In the genomic region with DNA sequence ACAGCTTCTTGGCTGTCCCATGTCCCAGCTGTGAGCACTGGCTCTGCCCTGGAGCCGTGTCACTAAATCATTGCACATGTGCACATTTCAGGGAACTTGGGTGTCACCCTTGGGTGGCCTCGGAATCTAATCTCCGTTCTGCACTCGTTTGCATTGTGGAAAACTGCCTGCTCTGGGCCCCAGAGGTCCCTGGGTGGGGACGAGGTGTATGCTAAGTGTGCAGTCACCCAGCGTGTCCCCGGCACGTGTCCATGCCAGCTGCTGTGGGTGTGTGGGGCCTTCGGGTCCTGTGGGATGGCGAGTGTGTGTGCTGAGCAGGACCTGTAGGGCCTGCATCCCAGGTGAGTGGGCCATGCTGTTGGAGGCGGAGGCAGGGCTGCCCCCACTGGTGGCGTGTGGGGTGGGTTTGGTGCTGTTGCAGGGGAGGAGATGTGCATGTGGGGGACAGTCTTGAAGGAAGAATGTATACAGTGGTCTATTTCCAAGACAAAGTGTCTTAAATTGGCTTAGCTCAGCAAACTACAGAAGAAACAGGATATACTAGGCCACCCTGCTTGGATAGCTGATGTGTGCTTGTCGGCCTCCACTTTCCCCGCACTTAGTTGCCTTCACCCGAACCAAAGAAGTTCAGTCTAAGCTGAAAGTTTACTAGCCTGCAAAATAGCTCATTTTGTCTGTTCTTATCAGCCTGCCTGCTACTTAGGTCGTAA, we compare ENCODE assay signal across 1 cellular context.
A peak's percentile ranks its signal among the peaks of the same experiment; 100 is the strongest.
TF ChIP-seq lines count a peak whose summit lies in the region.

No MANE protein-coding gene starts in this region.

TF ChIP-seq in K562, 482 proteins besides CTCF, POLR2A, EP300 and RAD21 (continues in another document):
- TF ChIP-seq ZNF696 (CRISPR knock-in tag; conservative IDR thresholded peaks at IDR 0.05): no peak
- no peak; the same call in 1 of the 2 replicates for TF ChIP-seq RUNX1 (IDR thresholded peaks at IDR 0.05; ENCODE audit: low read depth)
- no peak for TF ChIP-seq ARID2 (IDR thresholded peaks at IDR 0.05)
- TF ChIP-seq, protein P1, sequence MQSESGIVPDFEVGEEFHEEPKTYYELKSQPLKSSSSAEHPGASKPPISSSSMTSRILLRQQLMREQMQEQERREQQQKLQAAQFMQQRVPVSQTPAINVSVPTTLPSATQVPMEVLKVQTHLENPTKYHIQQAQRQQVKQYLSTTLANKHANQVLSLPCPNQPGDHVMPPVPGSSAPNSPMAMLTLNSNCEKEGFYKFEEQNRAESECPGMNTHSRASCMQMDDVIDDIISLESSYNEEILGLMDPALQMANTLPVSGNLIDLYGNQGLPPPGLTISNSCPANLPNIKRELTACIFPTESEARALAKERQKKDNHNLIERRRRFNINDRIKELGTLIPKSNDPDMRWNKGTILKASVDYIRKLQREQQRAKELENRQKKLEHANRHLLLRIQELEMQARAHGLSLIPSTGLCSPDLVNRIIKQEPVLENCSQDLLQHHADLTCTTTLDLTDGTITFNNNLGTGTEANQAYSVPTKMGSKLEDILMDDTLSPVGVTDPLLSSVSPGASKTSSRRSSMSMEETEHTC (IDR thresholded peaks at IDR 0.05): no peak
- TF ChIP-seq, protein P2, sequence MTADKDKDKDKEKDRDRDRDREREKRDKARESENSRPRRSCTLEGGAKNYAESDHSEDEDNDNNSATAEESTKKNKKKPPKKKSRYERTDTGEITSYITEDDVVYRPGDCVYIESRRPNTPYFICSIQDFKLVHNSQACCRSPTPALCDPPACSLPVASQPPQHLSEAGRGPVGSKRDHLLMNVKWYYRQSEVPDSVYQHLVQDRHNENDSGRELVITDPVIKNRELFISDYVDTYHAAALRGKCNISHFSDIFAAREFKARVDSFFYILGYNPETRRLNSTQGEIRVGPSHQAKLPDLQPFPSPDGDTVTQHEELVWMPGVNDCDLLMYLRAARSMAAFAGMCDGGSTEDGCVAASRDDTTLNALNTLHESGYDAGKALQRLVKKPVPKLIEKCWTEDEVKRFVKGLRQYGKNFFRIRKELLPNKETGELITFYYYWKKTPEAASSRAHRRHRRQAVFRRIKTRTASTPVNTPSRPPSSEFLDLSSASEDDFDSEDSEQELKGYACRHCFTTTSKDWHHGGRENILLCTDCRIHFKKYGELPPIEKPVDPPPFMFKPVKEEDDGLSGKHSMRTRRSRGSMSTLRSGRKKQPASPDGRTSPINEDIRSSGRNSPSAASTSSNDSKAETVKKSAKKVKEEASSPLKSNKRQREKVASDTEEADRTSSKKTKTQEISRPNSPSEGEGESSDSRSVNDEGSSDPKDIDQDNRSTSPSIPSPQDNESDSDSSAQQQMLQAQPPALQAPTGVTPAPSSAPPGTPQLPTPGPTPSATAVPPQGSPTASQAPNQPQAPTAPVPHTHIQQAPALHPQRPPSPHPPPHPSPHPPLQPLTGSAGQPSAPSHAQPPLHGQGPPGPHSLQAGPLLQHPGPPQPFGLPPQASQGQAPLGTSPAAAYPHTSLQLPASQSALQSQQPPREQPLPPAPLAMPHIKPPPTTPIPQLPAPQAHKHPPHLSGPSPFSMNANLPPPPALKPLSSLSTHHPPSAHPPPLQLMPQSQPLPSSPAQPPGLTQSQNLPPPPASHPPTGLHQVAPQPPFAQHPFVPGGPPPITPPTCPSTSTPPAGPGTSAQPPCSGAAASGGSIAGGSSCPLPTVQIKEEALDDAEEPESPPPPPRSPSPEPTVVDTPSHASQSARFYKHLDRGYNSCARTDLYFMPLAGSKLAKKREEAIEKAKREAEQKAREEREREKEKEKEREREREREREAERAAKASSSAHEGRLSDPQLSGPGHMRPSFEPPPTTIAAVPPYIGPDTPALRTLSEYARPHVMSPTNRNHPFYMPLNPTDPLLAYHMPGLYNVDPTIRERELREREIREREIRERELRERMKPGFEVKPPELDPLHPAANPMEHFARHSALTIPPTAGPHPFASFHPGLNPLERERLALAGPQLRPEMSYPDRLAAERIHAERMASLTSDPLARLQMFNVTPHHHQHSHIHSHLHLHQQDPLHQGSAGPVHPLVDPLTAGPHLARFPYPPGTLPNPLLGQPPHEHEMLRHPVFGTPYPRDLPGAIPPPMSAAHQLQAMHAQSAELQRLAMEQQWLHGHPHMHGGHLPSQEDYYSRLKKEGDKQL (CRISPR knock-in tag; IDR thresholded peaks at IDR 0.05; ENCODE audit: borderline replicate concordance): no peak
- TF ChIP-seq, protein P3, sequence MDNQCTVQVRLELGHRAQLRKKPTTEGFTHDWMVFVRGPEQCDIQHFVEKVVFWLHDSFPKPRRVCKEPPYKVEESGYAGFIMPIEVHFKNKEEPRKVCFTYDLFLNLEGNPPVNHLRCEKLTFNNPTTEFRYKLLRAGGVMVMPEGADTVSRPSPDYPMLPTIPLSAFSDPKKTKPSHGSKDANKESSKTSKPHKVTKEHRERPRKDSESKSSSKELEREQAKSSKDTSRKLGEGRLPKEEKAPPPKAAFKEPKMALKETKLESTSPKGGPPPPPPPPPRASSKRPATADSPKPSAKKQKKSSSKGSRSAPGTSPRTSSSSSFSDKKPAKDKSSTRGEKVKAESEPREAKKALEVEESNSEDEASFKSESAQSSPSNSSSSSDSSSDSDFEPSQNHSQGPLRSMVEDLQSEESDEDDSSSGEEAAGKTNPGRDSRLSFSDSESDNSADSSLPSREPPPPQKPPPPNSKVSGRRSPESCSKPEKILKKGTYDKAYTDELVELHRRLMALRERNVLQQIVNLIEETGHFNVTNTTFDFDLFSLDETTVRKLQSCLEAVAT (IDR thresholded peaks at IDR 0.05): no peak
- TF ChIP-seq NR2C2 (CRISPR knock-in tag; IDR thresholded peaks at IDR 0.05): no peak
- TF ChIP-seq NR2C2 (tag; IDR thresholded peaks at IDR 0.05): no peak
- TF ChIP-seq L3MBTL2 (IDR thresholded peaks at IDR 0.05): peak; percentile 31; the same call in 1 of the 2 replicates
- no peak for TF ChIP-seq SMC3 (conservative IDR thresholded peaks at IDR 0.05; ENCODE audit: insufficient read depth, low read depth, low read length)
- TF ChIP-seq, protein P4, sequence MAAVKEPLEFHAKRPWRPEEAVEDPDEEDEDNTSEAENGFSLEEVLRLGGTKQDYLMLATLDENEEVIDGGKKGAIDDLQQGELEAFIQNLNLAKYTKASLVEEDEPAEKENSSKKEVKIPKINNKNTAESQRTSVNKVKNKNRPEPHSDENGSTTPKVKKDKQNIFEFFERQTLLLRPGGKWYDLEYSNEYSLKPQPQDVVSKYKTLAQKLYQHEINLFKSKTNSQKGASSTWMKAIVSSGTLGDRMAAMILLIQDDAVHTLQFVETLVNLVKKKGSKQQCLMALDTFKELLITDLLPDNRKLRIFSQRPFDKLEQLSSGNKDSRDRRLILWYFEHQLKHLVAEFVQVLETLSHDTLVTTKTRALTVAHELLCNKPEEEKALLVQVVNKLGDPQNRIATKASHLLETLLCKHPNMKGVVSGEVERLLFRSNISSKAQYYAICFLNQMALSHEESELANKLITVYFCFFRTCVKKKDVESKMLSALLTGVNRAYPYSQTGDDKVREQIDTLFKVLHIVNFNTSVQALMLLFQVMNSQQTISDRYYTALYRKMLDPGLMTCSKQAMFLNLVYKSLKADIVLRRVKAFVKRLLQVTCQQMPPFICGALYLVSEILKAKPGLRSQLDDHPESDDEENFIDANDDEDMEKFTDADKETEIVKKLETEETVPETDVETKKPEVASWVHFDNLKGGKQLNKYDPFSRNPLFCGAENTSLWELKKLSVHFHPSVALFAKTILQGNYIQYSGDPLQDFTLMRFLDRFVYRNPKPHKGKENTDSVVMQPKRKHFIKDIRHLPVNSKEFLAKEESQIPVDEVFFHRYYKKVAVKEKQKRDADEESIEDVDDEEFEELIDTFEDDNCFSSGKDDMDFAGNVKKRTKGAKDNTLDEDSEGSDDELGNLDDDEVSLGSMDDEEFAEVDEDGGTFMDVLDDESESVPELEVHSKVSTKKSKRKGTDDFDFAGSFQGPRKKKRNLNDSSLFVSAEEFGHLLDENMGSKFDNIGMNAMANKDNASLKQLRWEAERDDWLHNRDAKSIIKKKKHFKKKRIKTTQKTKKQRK (IDR thresholded peaks at IDR 0.05; ENCODE audit: borderline replicate concordance, low read depth, low read length): no peak
- TF ChIP-seq, protein P5, sequence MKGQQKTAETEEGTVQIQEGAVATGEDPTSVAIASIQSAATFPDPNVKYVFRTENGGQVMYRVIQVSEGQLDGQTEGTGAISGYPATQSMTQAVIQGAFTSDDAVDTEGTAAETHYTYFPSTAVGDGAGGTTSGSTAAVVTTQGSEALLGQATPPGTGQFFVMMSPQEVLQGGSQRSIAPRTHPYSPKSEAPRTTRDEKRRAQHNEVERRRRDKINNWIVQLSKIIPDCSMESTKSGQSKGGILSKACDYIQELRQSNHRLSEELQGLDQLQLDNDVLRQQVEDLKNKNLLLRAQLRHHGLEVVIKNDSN (CRISPR knock-in tag; IDR thresholded peaks at IDR 0.05): no peak
- no peak for TF ChIP-seq ILF3 (IDR thresholded peaks at IDR 0.05; ENCODE audit: borderline replicate concordance)
- no peak for TF ChIP-seq CBFB (CRISPR knock-in tag; IDR thresholded peaks at IDR 0.05)
- TF ChIP-seq, protein P6, sequence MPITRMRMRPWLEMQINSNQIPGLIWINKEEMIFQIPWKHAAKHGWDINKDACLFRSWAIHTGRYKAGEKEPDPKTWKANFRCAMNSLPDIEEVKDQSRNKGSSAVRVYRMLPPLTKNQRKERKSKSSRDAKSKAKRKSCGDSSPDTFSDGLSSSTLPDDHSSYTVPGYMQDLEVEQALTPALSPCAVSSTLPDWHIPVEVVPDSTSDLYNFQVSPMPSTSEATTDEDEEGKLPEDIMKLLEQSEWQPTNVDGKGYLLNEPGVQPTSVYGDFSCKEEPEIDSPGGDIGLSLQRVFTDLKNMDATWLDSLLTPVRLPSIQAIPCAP (CRISPR knock-in tag; IDR thresholded peaks at IDR 0.05; ENCODE audit: borderline replicate concordance): no peak
- no peak for TF ChIP-seq TAF15 (IDR thresholded peaks at IDR 0.05; ENCODE audit: low read depth, low read length)
- TF ChIP-seq ZNF263 (CRISPR knock-in tag; IDR thresholded peaks at IDR 0.05; ENCODE audit: borderline replicate concordance): no peak
- TF ChIP-seq CBFA2T3 (IDR thresholded peaks at IDR 0.05): peak; percentile 86
- no peak for TF ChIP-seq FOSL1 (tag; conservative IDR thresholded peaks at IDR 0.05)
- TF ChIP-seq, protein P7, sequence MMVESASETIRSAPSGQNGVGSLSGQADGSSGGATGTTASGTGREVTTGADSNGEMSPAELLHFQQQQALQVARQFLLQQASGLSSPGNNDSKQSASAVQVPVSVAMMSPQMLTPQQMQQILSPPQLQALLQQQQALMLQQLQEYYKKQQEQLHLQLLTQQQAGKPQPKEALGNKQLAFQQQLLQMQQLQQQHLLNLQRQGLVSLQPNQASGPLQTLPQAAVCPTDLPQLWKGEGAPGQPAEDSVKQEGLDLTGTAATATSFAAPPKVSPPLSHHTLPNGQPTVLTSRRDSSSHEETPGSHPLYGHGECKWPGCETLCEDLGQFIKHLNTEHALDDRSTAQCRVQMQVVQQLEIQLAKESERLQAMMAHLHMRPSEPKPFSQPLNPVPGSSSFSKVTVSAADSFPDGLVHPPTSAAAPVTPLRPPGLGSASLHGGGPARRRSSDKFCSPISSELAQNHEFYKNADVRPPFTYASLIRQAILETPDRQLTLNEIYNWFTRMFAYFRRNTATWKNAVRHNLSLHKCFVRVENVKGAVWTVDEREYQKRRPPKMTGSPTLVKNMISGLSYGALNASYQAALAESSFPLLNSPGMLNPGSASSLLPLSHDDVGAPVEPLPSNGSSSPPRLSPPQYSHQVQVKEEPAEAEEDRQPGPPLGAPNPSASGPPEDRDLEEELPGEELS (CRISPR knock-in tag; IDR thresholded peaks at IDR 0.05; ENCODE audit: borderline replicate concordance): no peak
- TF ChIP-seq, protein P8, sequence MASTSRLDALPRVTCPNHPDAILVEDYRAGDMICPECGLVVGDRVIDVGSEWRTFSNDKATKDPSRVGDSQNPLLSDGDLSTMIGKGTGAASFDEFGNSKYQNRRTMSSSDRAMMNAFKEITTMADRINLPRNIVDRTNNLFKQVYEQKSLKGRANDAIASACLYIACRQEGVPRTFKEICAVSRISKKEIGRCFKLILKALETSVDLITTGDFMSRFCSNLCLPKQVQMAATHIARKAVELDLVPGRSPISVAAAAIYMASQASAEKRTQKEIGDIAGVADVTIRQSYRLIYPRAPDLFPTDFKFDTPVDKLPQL (IDR thresholded peaks at IDR 0.05; ENCODE audit: extremely low read depth, insufficient read length): no peak
- no peak for TF ChIP-seq NFIX (CRISPR knock-in tag; IDR thresholded peaks at IDR 0.05; ENCODE audit: low read depth)
- TF ChIP-seq PTRF (tag; IDR thresholded peaks at IDR 0.05): no peak
- TF ChIP-seq, protein P9, sequence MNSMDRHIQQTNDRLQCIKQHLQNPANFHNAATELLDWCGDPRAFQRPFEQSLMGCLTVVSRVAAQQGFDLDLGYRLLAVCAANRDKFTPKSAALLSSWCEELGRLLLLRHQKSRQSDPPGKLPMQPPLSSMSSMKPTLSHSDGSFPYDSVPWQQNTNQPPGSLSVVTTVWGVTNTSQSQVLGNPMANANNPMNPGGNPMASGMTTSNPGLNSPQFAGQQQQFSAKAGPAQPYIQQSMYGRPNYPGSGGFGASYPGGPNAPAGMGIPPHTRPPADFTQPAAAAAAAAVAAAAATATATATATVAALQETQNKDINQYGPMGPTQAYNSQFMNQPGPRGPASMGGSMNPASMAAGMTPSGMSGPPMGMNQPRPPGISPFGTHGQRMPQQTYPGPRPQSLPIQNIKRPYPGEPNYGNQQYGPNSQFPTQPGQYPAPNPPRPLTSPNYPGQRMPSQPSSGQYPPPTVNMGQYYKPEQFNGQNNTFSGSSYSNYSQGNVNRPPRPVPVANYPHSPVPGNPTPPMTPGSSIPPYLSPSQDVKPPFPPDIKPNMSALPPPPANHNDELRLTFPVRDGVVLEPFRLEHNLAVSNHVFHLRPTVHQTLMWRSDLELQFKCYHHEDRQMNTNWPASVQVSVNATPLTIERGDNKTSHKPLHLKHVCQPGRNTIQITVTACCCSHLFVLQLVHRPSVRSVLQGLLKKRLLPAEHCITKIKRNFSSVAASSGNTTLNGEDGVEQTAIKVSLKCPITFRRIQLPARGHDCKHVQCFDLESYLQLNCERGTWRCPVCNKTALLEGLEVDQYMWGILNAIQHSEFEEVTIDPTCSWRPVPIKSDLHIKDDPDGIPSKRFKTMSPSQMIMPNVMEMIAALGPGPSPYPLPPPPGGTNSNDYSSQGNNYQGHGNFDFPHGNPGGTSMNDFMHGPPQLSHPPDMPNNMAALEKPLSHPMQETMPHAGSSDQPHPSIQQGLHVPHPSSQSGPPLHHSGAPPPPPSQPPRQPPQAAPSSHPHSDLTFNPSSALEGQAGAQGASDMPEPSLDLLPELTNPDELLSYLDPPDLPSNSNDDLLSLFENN (IDR thresholded peaks at IDR 0.05; ENCODE audit: low read depth in 2 of 2, low read length in 2 of 2): no peak
- TF ChIP-seq ZNF212 (CRISPR knock-in tag; IDR thresholded peaks at IDR 0.05): no peak
- TF ChIP-seq, protein P10, sequence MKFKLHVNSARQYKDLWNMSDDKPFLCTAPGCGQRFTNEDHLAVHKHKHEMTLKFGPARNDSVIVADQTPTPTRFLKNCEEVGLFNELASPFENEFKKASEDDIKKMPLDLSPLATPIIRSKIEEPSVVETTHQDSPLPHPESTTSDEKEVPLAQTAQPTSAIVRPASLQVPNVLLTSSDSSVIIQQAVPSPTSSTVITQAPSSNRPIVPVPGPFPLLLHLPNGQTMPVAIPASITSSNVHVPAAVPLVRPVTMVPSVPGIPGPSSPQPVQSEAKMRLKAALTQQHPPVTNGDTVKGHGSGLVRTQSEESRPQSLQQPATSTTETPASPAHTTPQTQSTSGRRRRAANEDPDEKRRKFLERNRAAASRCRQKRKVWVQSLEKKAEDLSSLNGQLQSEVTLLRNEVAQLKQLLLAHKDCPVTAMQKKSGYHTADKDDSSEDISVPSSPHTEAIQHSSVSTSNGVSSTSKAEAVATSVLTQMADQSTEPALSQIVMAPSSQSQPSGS (CRISPR knock-in tag; IDR thresholded peaks at IDR 0.05): no peak
- TF ChIP-seq KLF1 (tag; IDR thresholded peaks at IDR 0.05): no peak
- no peak for TF ChIP-seq ZNF717 (CRISPR knock-in tag; IDR thresholded peaks at IDR 0.05)
- no peak for TF ChIP-seq SRSF1 (IDR thresholded peaks at IDR 0.05; ENCODE audit: low read depth, low read length)
